8 cellular contexts compared by ENCODE assay signal in the genomic region with DNA sequence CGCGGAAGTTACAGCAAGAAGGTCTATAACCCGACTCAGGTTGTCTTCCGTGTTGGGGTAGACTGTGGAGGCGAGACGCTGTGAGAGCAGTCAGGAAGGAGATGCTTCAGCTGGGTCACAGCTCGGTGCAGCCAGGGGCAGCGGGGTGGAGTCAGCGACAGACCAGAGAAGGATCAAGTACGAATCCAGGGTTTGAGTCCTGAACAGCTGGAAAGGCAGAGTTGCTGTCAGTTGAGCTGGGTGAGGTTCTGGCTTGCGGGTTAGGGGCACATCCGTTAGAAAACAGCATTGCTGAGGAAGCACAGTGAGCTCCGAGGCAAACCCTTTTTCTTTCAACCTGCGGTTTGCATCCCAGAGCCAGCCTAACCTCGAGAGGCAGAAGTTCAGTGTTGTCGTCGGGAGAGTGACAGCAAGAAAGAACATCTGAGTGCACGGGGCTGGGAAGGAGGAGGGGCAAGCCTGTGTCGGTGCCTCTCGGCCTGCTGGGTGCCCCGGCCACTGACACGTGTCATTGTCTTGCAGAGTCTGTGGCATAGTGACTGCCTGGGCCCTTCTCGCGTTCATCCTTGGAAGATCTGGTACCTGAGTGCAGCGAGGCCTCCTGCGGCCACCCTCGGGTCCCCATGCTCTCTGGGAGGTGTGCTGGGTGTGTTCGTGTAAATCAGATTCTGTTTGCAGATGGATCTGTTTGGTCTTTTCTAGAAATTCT. TPM values are rescaled to one million over a fixed set of nuclear protein-coding genes. Genes with fewer than 3 reads are reported as not detected.
DNase-seq lines count a peak whose midpoint lies in the region; ATAC-seq, FAIRE-seq and TF ChIP-seq lines count a peak whose summit lies in the region.

No MANE protein-coding gene starts in this region.

- no peak overlapping the region for H2BK15ac ChIP-seq in mesendoderm (replicated peaks; ENCODE audit: low read depth)

- peak; percentile 95 for DNase-seq in NB4 (ENCODE audit: low read depth)
- DNase-seq in activated naive CD4-positive, alpha-beta T cell treated with anti-CD3 and anti-CD28 coated beads for 36 hours = peak; percentile 57
- DNase-seq in NCI-H1048 (lab: John Stamatoyannopoulos, UW) = no peak
- no peak for DNase-seq in DMS114 treated with DMSO at 0.1 percent for 48 hours (lab: John Stamatoyannopoulos, UW; ENCODE audit: unreplicated experiment)
- no peak for DNase-seq in mesendoderm
- DNase-seq in kidney = no peak

- peaks cover 2% of the 10 kb centered on the region for H3K36me3 Mint-ChIP-seq in activated naive CD4-positive, alpha-beta T cell treated with anti-CD3 and anti-CD28 coated beads for 36 hours (ENCODE audit: low read depth)

- no peak for TF ChIP-seq CTCF in NB4 (IDR thresholded peaks at IDR 0.05; ENCODE audit: low read depth, low read length)
- no peak for TF ChIP-seq CTCF in kidney (IDR thresholded peaks at IDR 0.05; ENCODE audit: borderline replicate concordance, extremely low read depth, insufficient read depth)

- no peak overlapping the region for H3K23ac ChIP-seq in mesendoderm (ENCODE audit: low read length)

- H3K4me1 ChIP-seq in skeletal muscle satellite cell (ENCODE audit: control insufficient read depth, insufficient read depth, low read length) = peaks cover 9% of the 10 kb centered on the region
- H3K4me1 ChIP-seq in mesendoderm (ENCODE audit: control insufficient read depth, low read depth, low read length) = no peaks in the 10 kb centered on the region
- no peaks in the 10 kb centered on the region for H3K4me1 ChIP-seq in kidney (ENCODE audit: control insufficient read depth in 1 of 2, insufficient read depth in 1 of 2, low read depth in 1 of 2, low read length in 2 of 2)

- H3K27ac Mint-ChIP-seq in activated naive CD4-positive, alpha-beta T cell treated with anti-CD3 and anti-CD28 coated beads for 36 hours = no peak overlapping the region

- no peaks in the 10 kb centered on the region for H3K79me1 ChIP-seq in mesendoderm (ENCODE audit: low read length)

- H4K8ac ChIP-seq in mesendoderm (ENCODE audit: low read depth, low read length) = no peak overlapping the region

- H3K9ac ChIP-seq in skeletal muscle satellite cell (ENCODE audit: low read depth, low read length) = no peak overlapping the region
- no peak overlapping the region for H3K9ac ChIP-seq in mesendoderm (ENCODE audit: low read length)
- H3K9ac ChIP-seq in kidney (ENCODE audit: low read length in 2 of 2) = no peak overlapping the region

- H3K27me3 Mint-ChIP-seq in activated naive CD4-positive, alpha-beta T cell treated with anti-CD3 and anti-CD28 coated beads for 36 hours (ENCODE audit: low read depth) = no peaks in the 10 kb centered on the region

- H3K36me3 ChIP-seq in skeletal muscle satellite cell (ENCODE audit: insufficient read depth, low read length) = no peaks in the 10 kb centered on the region
- no peaks in the 10 kb centered on the region for H3K36me3 ChIP-seq in mesendoderm (ENCODE audit: control insufficient read depth, insufficient read depth, low read length)
- H3K36me3 ChIP-seq in kidney (ENCODE audit: control insufficient read depth in 1 of 2, insufficient read depth in 2 of 2, low read length in 2 of 2) = no peaks in the 10 kb centered on the region

- H3K4me2 ChIP-seq in skeletal muscle satellite cell (ENCODE audit: low read length) = peak overlapping the region; percentile 67
- H3K4me2 ChIP-seq in mesendoderm (ENCODE audit: low read length) = no peak overlapping the region

- H3K9me3 ChIP-seq in skeletal muscle satellite cell (replicated peaks; ENCODE audit: low read length) (no peaks in the 10 kb centered on the region), kidney (ENCODE audit: control insufficient read depth in 1 of 2, low read length in 2 of 2) (no peaks in the 10 kb centered on the region)

- H3K56ac ChIP-seq in mesendoderm (ENCODE audit: low read length) = no peak overlapping the region

- H3K4me3 ChIP-seq in NB4 (ENCODE audit: low read depth, low read length) (peak overlapping the region; percentile 46), skeletal muscle satellite cell (ENCODE audit: low read length) (peak overlapping the region; percentile 42), mesendoderm (ENCODE audit: low read length) (no peak overlapping the region), kidney (ENCODE audit: low read length in 2 of 2) (no peak overlapping the region)

- peaks cover 15% of the 10 kb centered on the region for H3K4me1 Mint-ChIP-seq in activated naive CD4-positive, alpha-beta T cell treated with anti-CD3 and anti-CD28 coated beads for 36 hours (ENCODE audit: low read depth)

- H3K4ac ChIP-seq in mesendoderm (ENCODE audit: low read depth, low read length) = no peak overlapping the region

- CTCF ChIA-PET in activated naive CD4-positive, alpha-beta T cell treated with anti-CD3 and anti-CD28 coated beads for 36 hours (lab: Charles Lee) = interaction anchor here (0.6 to 0.9 kb wide), 3 partner anchors 10 to 222 kb away, joined by 3 read pairs; no protein-coding TSS in a partner anchor

- H2BK5ac ChIP-seq in mesendoderm (ENCODE audit: low read length) = no peak overlapping the region

- intact Hi-C loops in activated naive CD4-positive, alpha-beta T cell treated with anti-CD3 and anti-CD28 coated beads for 36 hours (cut with micrococcal nuclease) = loop anchor here (2.0 kb wide), 1 partner anchor 29 kb away; a partner anchor contains a TSS
- intact Hi-C loops in kidney (cut with DNase I) = no loop called here

- no CpG with 5 or more reads among the region's 28 CpGs for WGBS in mesendoderm (ENCODE audit: extremely low coverage, insufficient coverage, low lambda C conversion rate)

- TF ChIP-seq POLR2A in NB4 (IDR thresholded peaks at IDR 0.05; ENCODE audit: extremely low read depth, insufficient read length) = no peak

- H3K27me3 ChIP-seq in skeletal muscle satellite cell (ENCODE audit: control insufficient read depth, insufficient read depth, low read length) = peaks cover 9% of the 10 kb centered on the region
- no peaks in the 10 kb centered on the region for H3K27me3 ChIP-seq in mesendoderm (ENCODE audit: insufficient read depth, low read length, poor library complexity)

- H3K27ac ChIP-seq in mesendoderm (ENCODE audit: low read depth, low read length) (no peak overlapping the region), kidney (ENCODE audit: low read depth in 2 of 2, low read length in 2 of 2) (no peak overlapping the region)

- peak overlapping the region; percentile 34 for H3K4me3 Mint-ChIP-seq in activated naive CD4-positive, alpha-beta T cell treated with anti-CD3 and anti-CD28 coated beads for 36 hours

- no peak overlapping the region for H3K18ac ChIP-seq in mesendoderm (ENCODE audit: low read length)

- no peak overlapping the region for H2BK120ac ChIP-seq in mesendoderm (ENCODE audit: low read depth, low read length)

- no peaks in the 10 kb centered on the region for H3K79me2 ChIP-seq in mesendoderm (ENCODE audit: control insufficient read depth, insufficient read depth, low read length)

- no peak overlapping the region for H4K5ac ChIP-seq in mesendoderm (ENCODE audit: low read length)

- ATAC-seq in GM18909 (IDR thresholded peaks at IDR 0.05; ENCODE audit: poor library complexity, unreplicated experiment) = peak; percentile 63

- H2AK5ac ChIP-seq in mesendoderm (ENCODE audit: low read length) = no peak overlapping the region

- no peaks in the 10 kb centered on the region for H3K9me3 Mint-ChIP-seq in activated naive CD4-positive, alpha-beta T cell treated with anti-CD3 and anti-CD28 coated beads for 36 hours

- FAIRE-seq in kidney (lab: Jason Lieb, UNC) = no peak

RNA-seq across cellular contexts. Expression of a gene that starts 20.0 kb away (rescaled TPM):
- under 1 TPM in 1 of 2 experiments, not detected in 1; 0.40 TPM for total RNA-seq in activated naive CD4-positive, alpha-beta T cell treated with anti-CD3 and anti-CD28 coated beads for 36 hours
- total RNA-seq in skeletal muscle satellite cell (2012; rRNA removed) = not detected in 2 replicates
- 0.14 TPM for polyA plus RNA-seq in mesendoderm (2013, experiment 1 of 2)
- 0.06 TPM for polyA plus RNA-seq in mesendoderm (2013, experiment 2 of 2)
- not detected for total RNA-seq in kidney
- polyA plus RNA-seq in kidney (ENCODE audit: insufficient read depth, low read depth, low replicate concordance) = 0.34 TPM

RNA-seq across cellular contexts. Expression of a gene that starts 29.8 kb away (rescaled TPM):
- total RNA-seq in activated naive CD4-positive, alpha-beta T cell treated with anti-CD3 and anti-CD28 coated beads for 36 hours = 10 to 100 TPM; 65.1 to 75.8 TPM
- 87.7 and 89.8 TPM in 2 replicates for total RNA-seq in skeletal muscle satellite cell (2012; rRNA removed)
- 95.2 TPM for polyA plus RNA-seq in mesendoderm (2013, experiment 1 of 2)
- 95.5 TPM for polyA plus RNA-seq in mesendoderm (2013, experiment 2 of 2)
- 56.7 TPM for total RNA-seq in kidney
- 87.2 TPM for polyA plus RNA-seq in kidney (ENCODE audit: insufficient read depth, low read depth, low replicate concordance)

RNA-seq across cellular contexts. Expression of a gene that starts 30.7 kb away (rescaled TPM):
- total RNA-seq in activated naive CD4-positive, alpha-beta T cell treated with anti-CD3 and anti-CD28 coated beads for 36 hours = 100 to 1,000 TPM; 420 to 425 TPM
- 290 and 301 TPM in 2 replicates for total RNA-seq in skeletal muscle satellite cell (2012; rRNA removed)
- 221 TPM for polyA plus RNA-seq in mesendoderm (2013, experiment 1 of 2)
- 220 TPM for polyA plus RNA-seq in mesendoderm (2013, experiment 2 of 2)
- 130 TPM for total RNA-seq in kidney
- 121 TPM for polyA plus RNA-seq in kidney (ENCODE audit: insufficient read depth, low read depth, low replicate concordance)

RNA-seq across cellular contexts. Expression of a gene that starts 58.2 kb away (rescaled TPM):
- 10 to 100 TPM; 84.9 to 92.4 TPM for total RNA-seq in activated naive CD4-positive, alpha-beta T cell treated with anti-CD3 and anti-CD28 coated beads for 36 hours
- total RNA-seq in skeletal muscle satellite cell (2012; rRNA removed) = 14.6 and 26.6 TPM in 2 replicates
- 155 TPM for polyA plus RNA-seq in mesendoderm (2013, experiment 1 of 2)
- polyA plus RNA-seq in mesendoderm (2013, experiment 2 of 2) = 160 TPM
- total RNA-seq in kidney = 20.4 TPM
- polyA plus RNA-seq in kidney (ENCODE audit: insufficient read depth, low read depth, low replicate concordance) = 30.5 TPM

Comparison
In these comparisons a context has a peak if more than half of its experiments do, and no peak if none do; other contexts are left out.
1. DNase-seq: peak in NB4 (single experiment) and activated naive CD4-positive, alpha-beta T cell treated with anti-CD3 and anti-CD28 coated beads for 36 hours (single experiment); none in NCI-H1048 (single experiment), DMS114 treated with DMSO at 0.1 percent for 48 hours (single experiment), mesendoderm (single experiment) and kidney (single experiment).
2. H3K4me3 ChIP-seq: peak in NB4 (single experiment) and skeletal muscle satellite cell (single experiment); none in mesendoderm (single experiment) and kidney (0 of 2).